In genomic region chr9:79034583-79034982, GRCh38 we compare ENCODE assay signal across 20 cellular contexts.
A peak's percentile ranks its signal among the peaks of the same experiment; 100 is the strongest.
DNase-seq lines count a peak whose midpoint lies in the region; ATAC-seq, FAIRE-seq and TF ChIP-seq lines count a peak whose summit lies in the region.
"Had no signal": no experiment of that assay in that cellular context is flagged by ENCODE, and none has a peak within 500 bp of the region (broad histone marks: within the 10 kb centered on the region; RNA-seq: fewer than 3 reads in every experiment).

No MANE protein-coding gene starts in this region.

- H2AFZ ChIP-seq in OCI-LY3 (ENCODE audit: low read depth, low read length) (peak overlapping the region; percentile 31; the same call in 1 of the 2 replicates), GM12878 (ENCODE audit: control insufficient read depth, low read depth, low read length) (no peak overlapping the region)

- H3K27me3 ChIP-seq in OCI-LY3 (ENCODE audit: low read depth, low read length): no peaks in the 10 kb centered on the region
- H3K27me3 ChIP-seq in GM12878 (replicated peaks in 1 of 2; ENCODE audit: control insufficient read depth in 2 of 2, insufficient read depth in 2 of 2, low read length in 1 of 2): no peaks in the 10 kb centered on the region
- H3K27me3 ChIP-seq in gastroesophageal sphincter: peaks cover 5% of the 10 kb centered on the region
- no peaks in the 10 kb centered on the region for H3K27me3 ChIP-seq in adrenal gland

- H3K4me1 ChIP-seq in OCI-LY3 (ENCODE audit: low read length) (peaks cover 16% of the 10 kb centered on the region), GM12878 (ENCODE audit: control insufficient read depth, insufficient read depth, low read length) (no peaks in the 10 kb centered on the region), gastroesophageal sphincter (no peaks in the 10 kb centered on the region), adrenal gland (replicated peaks in 1 of 2) (no peaks in the 10 kb centered on the region)
- H3K4me1 ChIP-seq: HAP-1 had no signal

- H4K20me1 ChIP-seq in OCI-LY3 (ENCODE audit: insufficient read depth, low read length) (no peaks in the 10 kb centered on the region), GM12878 (ENCODE audit: control insufficient read depth, insufficient read depth) (no peaks in the 10 kb centered on the region)

- no peak for TF ChIP-seq EP300 in GM12878 (IDR thresholded peaks at IDR 0.05; ENCODE audit: borderline replicate concordance in 1 of 2, control insufficient read depth in 1 of 2, low read depth in 2 of 2, low read length in 2 of 2)
- no peak for TF ChIP-seq EP300 in gastroesophageal sphincter (IDR thresholded peaks at IDR 0.05)

- in situ Hi-C loops in GM12878 (cut with MboI): no loop called here

- H3K79me2 ChIP-seq in OCI-LY3 (ENCODE audit: low read length) (no peaks in the 10 kb centered on the region), GM12878 (ENCODE audit: control insufficient read depth, insufficient read depth, low read length) (no peaks in the 10 kb centered on the region)

- H3K9me3 ChIP-seq in OCI-LY3 (ENCODE audit: insufficient read depth, low read length) (no peaks in the 10 kb centered on the region; the same call in 1 of the 2 replicates), GM12878 (replicated peaks; ENCODE audit: control insufficient read depth, insufficient read depth, low read length) (no peaks in the 10 kb centered on the region; the same call in 2 of the 3 replicates), gastroesophageal sphincter (peaks cover 0 to 8% (median 0%) of the 10 kb centered on the region in 3 donors), adrenal gland (replicated peaks in 1 of 3) (no peaks in the 10 kb centered on the region)
- H3K9me3 ChIP-seq: HAP-1 had no signal

- no peak overlapping the region for H3K4me3 Mint-ChIP-seq in stimulated activated memory B cell treated with anti-CD40 and anti-IgM and Interleukin-4, amounts not matched to agents 10 μg/mL and 1 μg/mL and 100 μg/mL, for 72 hours
- H3K4me3 Mint-ChIP-seq: CD4-positive, alpha-beta memory T cell; HFFc6 had no signal

- no peak for FAIRE-seq in GM12878 (lab: Jason Lieb, UNC)
- FAIRE-seq: G401.6, GM18507, GM19239, H54 had no signal

- CTCF ChIA-PET in GM12878 (lab: Yijun Ruan, JAX): no interaction called here

- no peaks in the 10 kb centered on the region for H3K27me3 Mint-ChIP-seq in stimulated activated memory B cell treated with anti-CD40 and anti-IgM and Interleukin-4, amounts not matched to agents 10 μg/mL and 1 μg/mL and 100 μg/mL, for 72 hours
- H3K27me3 Mint-ChIP-seq: CD4-positive, alpha-beta memory T cell had no signal

- no peak for TF ChIP-seq CTCF in OCI-LY3 (IDR thresholded peaks at IDR 0.05; ENCODE audit: low read depth, low read length)
- no peak for TF ChIP-seq CTCF in GM12878 (IDR thresholded peaks at IDR 0.05 in 2 of 3, conservative IDR thresholded peaks at IDR 0.05 in 1 of 3; ENCODE audit: control insufficient read depth in 2 of 3, extremely low read depth in 1 of 3, insufficient read depth in 1 of 3, low read depth in 3 of 3, low read length in 3 of 3)
- no peak for TF ChIP-seq CTCF in gastroesophageal sphincter (IDR thresholded peaks at IDR 0.05)
- no peak for TF ChIP-seq CTCF in adrenal gland (IDR thresholded peaks at IDR 0.05)

- peak overlapping the region; percentile 38 for H3K4me2 ChIP-seq in OCI-LY3 (ENCODE audit: low read length)
- no peak overlapping the region for H3K4me2 ChIP-seq in GM12878 (ENCODE audit: control insufficient read depth, insufficient read depth)

- intact Hi-C loops in GM12878 (cut with micrococcal nuclease; ENCODE audit: unreplicated experiment) (no loop called here), adrenal gland (cut with DNase I) (no loop called here)

- TF ChIP-seq POLR2A in GM12878 (IDR thresholded peaks at IDR 0.05; ENCODE audit: low read depth, low read length) (no peak), gastroesophageal sphincter (IDR thresholded peaks at IDR 0.05) (no peak), adrenal gland (IDR thresholded peaks at IDR 0.05) (no peak)

- H3K27ac Mint-ChIP-seq in stimulated activated memory B cell treated with anti-CD40 and anti-IgM and Interleukin-4, amounts not matched to agents 10 μg/mL and 1 μg/mL and 100 μg/mL, for 72 hours: no peak overlapping the region
- H3K27ac Mint-ChIP-seq: CD4-positive, alpha-beta memory T cell; HFFc6 had no signal

- H3K4me1 Mint-ChIP-seq in stimulated activated memory B cell treated with anti-CD40 and anti-IgM and Interleukin-4, amounts not matched to agents 10 μg/mL and 1 μg/mL and 100 μg/mL, for 72 hours: peaks cover 15% of the 10 kb centered on the region
- H3K4me1 Mint-ChIP-seq: CD4-positive, alpha-beta memory T cell had no signal

- ATAC-seq in GM18868 (IDR thresholded peaks at IDR 0.05; ENCODE audit: unreplicated experiment): peak; percentile 58
- ATAC-seq in GM12878: no peak
- ATAC-seq in stimulated activated memory B cell treated with anti-CD40 and anti-IgM and Interleukin-4, amounts not matched to agents 10 μg/mL and 1 μg/mL and 100 μg/mL, for 72 hours: peak; percentile 45
- ATAC-seq in gastroesophageal sphincter: no peak
- ATAC-seq in left lobe of liver: no peak

- RAD21 ChIA-PET in GM12878 (lab: Charles Lee; ENCODE audit: unreplicated experiment): no interaction called here

- BruUV-seq in GM12878 (replicated peaks; lab: Mats Ljungman, UMichigan): no TSS peak

- SMC1A ChIA-PET in GM12878 (lab: Charles Lee; ENCODE audit: uncharacterized antibody, unreplicated experiment): no interaction called here

- POLR2A ChIA-PET in GM12878 (lab: Charles Lee): no interaction called here

- no peak for DNase-seq in GM12878 (ENCODE audit: low read depth, low spot score)
- no peak for DNase-seq in NCI-H187 (lab: John Stamatoyannopoulos, UW)
- no peak for DNase-seq in adrenal gland
- no peak for DNase-seq in left lobe of liver (ENCODE audit: low spot score)
- DNase-seq: C1 segment of cervical spinal cord; CD4-positive, alpha-beta memory T cell; COR-L47; DMS153; DND-41; GOT3; HFFc6 had no signal

- no peak for TF ChIP-seq RAD21 in GM12878 (IDR thresholded peaks at IDR 0.05; ENCODE audit: insufficient read depth, low read depth, low read length)

- WGBS in GM12878 (ENCODE audit: insufficient coverage, insufficient replicate concordance, low lambda C conversion rate, missing lambda C conversion rate): 27% methylated on average over 4 of the region's 4 CpGs
- 92 to 97% methylated on average over 3 to 4 of the region's 4 CpGs for WGBS in gastroesophageal sphincter (ENCODE audit: low coverage in 1 of 2), 2 donors
- 75 to 89% (median 85%) methylated on average over 4 of the region's 4 CpGs for WGBS in adrenal gland, 4 donors

- H3K36me3 Mint-ChIP-seq in stimulated activated memory B cell treated with anti-CD40 and anti-IgM and Interleukin-4, amounts not matched to agents 10 μg/mL and 1 μg/mL and 100 μg/mL, for 72 hours: no peaks in the 10 kb centered on the region
- H3K36me3 Mint-ChIP-seq: CD4-positive, alpha-beta memory T cell had no signal

- H3K4me3 ChIP-seq in OCI-LY3 (ENCODE audit: low read length) (no peak overlapping the region), GM12878 (no peak overlapping the region), gastroesophageal sphincter (no peak overlapping the region), adrenal gland (no peak overlapping the region)
- H3K4me3 ChIP-seq: HAP-1 had no signal

- no peak overlapping the region for H3K27ac ChIP-seq in OCI-LY3 (ENCODE audit: low read length)
- H3K27ac ChIP-seq in GM12878 (ENCODE audit: control insufficient read depth, insufficient read depth): no peak overlapping the region
- no peak overlapping the region for H3K27ac ChIP-seq in gastroesophageal sphincter
- H3K27ac ChIP-seq in adrenal gland: no peak overlapping the region

- no peaks in the 10 kb centered on the region for H3K36me3 ChIP-seq in OCI-LY3 (replicated peaks; ENCODE audit: low read depth, low read length)
- H3K36me3 ChIP-seq in GM12878 (ENCODE audit: control insufficient read depth in 2 of 2, insufficient read depth in 2 of 2, low read length in 1 of 2): no peaks in the 10 kb centered on the region
- H3K36me3 ChIP-seq in gastroesophageal sphincter: no peaks in the 10 kb centered on the region
- no peaks in the 10 kb centered on the region for H3K36me3 ChIP-seq in adrenal gland (replicated peaks in 1 of 2)
- H3K36me3 ChIP-seq: HAP-1 had no signal

- H3K9ac ChIP-seq in OCI-LY3 (ENCODE audit: low read length): no peak overlapping the region
- no peak overlapping the region for H3K9ac ChIP-seq in GM12878 (ENCODE audit: control insufficient read depth, insufficient read depth, low read length)

- peaks cover 3% of the 10 kb centered on the region for H3K9me3 Mint-ChIP-seq in stimulated activated memory B cell treated with anti-CD40 and anti-IgM and Interleukin-4, amounts not matched to agents 10 μg/mL and 1 μg/mL and 100 μg/mL, for 72 hours
- H3K9me3 Mint-ChIP-seq: HFFc6 had no signal

TF ChIP-seq in GM12878, 131 proteins besides CTCF, POLR2A, EP300 and RAD21:
- TF ChIP-seq SPI1 (IDR thresholded peaks at IDR 0.05; ENCODE audit: borderline replicate concordance, insufficient read depth, low read depth, low read length): peak; percentile 71; the same call in 1 of the 2 replicates
- TF ChIP-seq BCL11A (IDR thresholded peaks at IDR 0.05; ENCODE audit: low read depth, low read length): no peak
- no peak for TF ChIP-seq TCF12 (IDR thresholded peaks at IDR 0.05; ENCODE audit: low read depth, low read length)
- no peak for TF ChIP-seq POLR2AphosphoS5 (IDR thresholded peaks at IDR 0.05; ENCODE audit: low read length)
- no peak for TF ChIP-seq ZNF207 (IDR thresholded peaks at IDR 0.05; ENCODE audit: borderline replicate concordance)

Comparison
In these comparisons a context has a peak if more than half of its experiments do, and no peak if none do; other contexts are left out.
1. ATAC-seq: peak in GM18868 (single experiment) and stimulated activated memory B cell treated with anti-CD40 and anti-IgM and Interleukin-4, amounts not matched to agents 10 μg/mL and 1 μg/mL and 100 μg/mL, for 72 hours (single experiment); none in GM12878 (single experiment), gastroesophageal sphincter (single experiment) and left lobe of liver (single experiment).